In genomic region chr1:6180578-6181311, GRCh38 we compare ENCODE assay signal across 3 cellular contexts.
TF ChIP-seq lines count a peak whose summit lies in the region.

No MANE protein-coding gene starts in this region.

TF ChIP-seq in SK-N-SH, 30 proteins besides CTCF, POLR2A, EP300 and RAD21 (continues in another document):
- TF ChIP-seq NFIC (IDR thresholded peaks at IDR 0.05; ENCODE audit: borderline replicate concordance) (no peak), TCF12 (IDR thresholded peaks at IDR 0.05) (no peak), IRF3 (IDR thresholded peaks at IDR 0.05; ENCODE audit: low read depth, low read length) (no peak), FOXM1 (IDR thresholded peaks at IDR 0.05; ENCODE audit: low read depth) (no peak), ZBTB33 (IDR thresholded peaks at IDR 0.05; ENCODE audit: borderline replicate concordance, low read depth) (no peak), GATA2 (CRISPR knock-in tag; IDR thresholded peaks at IDR 0.05) (no peak), MAX (IDR thresholded peaks at IDR 0.05; ENCODE audit: low read depth) (no peak), POLR2AphosphoS5 (IDR thresholded peaks at IDR 0.05; ENCODE audit: low read depth, low read length) (no peak), TAF1 (IDR thresholded peaks at IDR 0.05; ENCODE audit: borderline replicate concordance, low read depth, low read length) (no peak), TEAD4 (IDR thresholded peaks at IDR 0.05; ENCODE audit: borderline replicate concordance, insufficient read depth) (no peak), FOXJ3 (CRISPR knock-in tag; IDR thresholded peaks at IDR 0.05) (no peak), REST (IDR thresholded peaks at IDR 0.05; ENCODE audit: low read depth, low read length) (no peak)

TF ChIP-seq in SK-N-SH treated with all-trans-retinoic acid at 6 μM for 48 hours, 23 proteins besides CTCF, POLR2A, EP300 and RAD21:
- no peak for TF ChIP-seq SNAI2 (CRISPR knock-in tag; IDR thresholded peaks at IDR 0.05)
- TF ChIP-seq CSDC2 (CRISPR knock-in tag; IDR thresholded peaks at IDR 0.05): no peak
- no peak for TF ChIP-seq ARNTL (CRISPR knock-in tag; IDR thresholded peaks at IDR 0.05; ENCODE audit: borderline replicate concordance, low read depth)
- TF ChIP-seq CREB5 (CRISPR knock-in tag; IDR thresholded peaks at IDR 0.05; ENCODE audit: low read depth): no peak
- TF ChIP-seq ZNF70 (CRISPR knock-in tag; IDR thresholded peaks at IDR 0.05): no peak
- TF ChIP-seq BACH2 (CRISPR knock-in tag; IDR thresholded peaks at IDR 0.05; ENCODE audit: borderline replicate concordance): no peak
- TF ChIP-seq ZC3H10 (CRISPR knock-in tag; IDR thresholded peaks at IDR 0.05): no peak
- TF ChIP-seq OSR1 (CRISPR knock-in tag; IDR thresholded peaks at IDR 0.05): no peak
- TF ChIP-seq ZNF8 (CRISPR knock-in tag; IDR thresholded peaks at IDR 0.05): no peak
- TF ChIP-seq ZFP3 (CRISPR knock-in tag; IDR thresholded peaks at IDR 0.05): no peak
- no peak for TF ChIP-seq RARB (CRISPR knock-in tag; IDR thresholded peaks at IDR 0.05)

TF ChIP-seq in endothelial cell of umbilical vein, 7 proteins besides CTCF, POLR2A, EP300 and RAD21:
- TF ChIP-seq EZH2 (IDR thresholded peaks at IDR 0.05; ENCODE audit: borderline replicate concordance, low read depth, low read length, severe bottlenecking) (peak; percentile 95), GATA2 (IDR thresholded peaks at IDR 0.05; ENCODE audit: insufficient read depth, insufficient read length, low read depth, low read length) (no peak)
